ENCODE assay signal across 1 cellular context in genomic region chr15:72685925-72686794, GRCh38.
TF ChIP-seq lines count a peak whose summit lies in the region.

Gene BBS4, plus strand, starts transcription at chr15:72686207. Its CDS starts 21 bp downstream, at chr15:72686228.
A gene with protein sequence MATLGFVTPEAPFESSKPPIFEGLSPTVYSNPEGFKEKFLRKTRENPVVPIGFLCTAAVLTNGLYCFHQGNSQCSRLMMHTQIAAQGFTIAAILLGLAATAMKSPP (minus strand): TSS chr15:72686182. CDS start chr15:72676374, 9,808 bp downstream.

TF ChIP-seq in K562, 482 proteins besides CTCF, POLR2A, EP300 and RAD21 (continued from another document and continues in another):
- peak in 1 of 2 experiments; percentile 0 for TF ChIP-seq AFF1 (IDR thresholded peaks at IDR 0.05; ENCODE audit: low read depth in 1 of 2, partially characterized antibody in 2 of 2)
- TF ChIP-seq NFATC3 (IDR thresholded peaks at IDR 0.05), result no peak
- no peak for TF ChIP-seq NUFIP1 (IDR thresholded peaks at IDR 0.05; ENCODE audit: partially characterized antibody)
- no peak; the same call in 1 of the 2 replicates for TF ChIP-seq HOMEZ (CRISPR knock-in tag; IDR thresholded peaks at IDR 0.05)
- TF ChIP-seq ZNF717 (CRISPR knock-in tag; IDR thresholded peaks at IDR 0.05), result no peak
- TF ChIP-seq HMBOX1 (IDR thresholded peaks at IDR 0.05), result no peak
- TF ChIP-seq MCM2 (IDR thresholded peaks at IDR 0.05; ENCODE audit: low read depth), result no peak
- TF ChIP-seq, protein P1, sequence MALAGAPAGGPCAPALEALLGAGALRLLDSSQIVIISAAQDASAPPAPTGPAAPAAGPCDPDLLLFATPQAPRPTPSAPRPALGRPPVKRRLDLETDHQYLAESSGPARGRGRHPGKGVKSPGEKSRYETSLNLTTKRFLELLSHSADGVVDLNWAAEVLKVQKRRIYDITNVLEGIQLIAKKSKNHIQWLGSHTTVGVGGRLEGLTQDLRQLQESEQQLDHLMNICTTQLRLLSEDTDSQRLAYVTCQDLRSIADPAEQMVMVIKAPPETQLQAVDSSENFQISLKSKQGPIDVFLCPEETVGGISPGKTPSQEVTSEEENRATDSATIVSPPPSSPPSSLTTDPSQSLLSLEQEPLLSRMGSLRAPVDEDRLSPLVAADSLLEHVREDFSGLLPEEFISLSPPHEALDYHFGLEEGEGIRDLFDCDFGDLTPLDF (CRISPR knock-in tag; IDR thresholded peaks at IDR 0.05), result no peak
- no peak for TF ChIP-seq POLR2AphosphoS2 (IDR thresholded peaks at IDR 0.05; ENCODE audit: low read length)
- TF ChIP-seq FIP1L1 (IDR thresholded peaks at IDR 0.05; ENCODE audit: low read depth, low read length, poor library complexity, severe bottlenecking), result no peak
- no peak for TF ChIP-seq CEBPZ (IDR thresholded peaks at IDR 0.05; ENCODE audit: borderline replicate concordance, low read depth, low read length)
- TF ChIP-seq DMBX1 (CRISPR knock-in tag; IDR thresholded peaks at IDR 0.05; ENCODE audit: borderline replicate concordance), result no peak
- TF ChIP-seq ZBTB26 (CRISPR knock-in tag; IDR thresholded peaks at IDR 0.05), result no peak
- TF ChIP-seq MECOM (CRISPR knock-in tag; IDR thresholded peaks at IDR 0.05), result no peak
- TF ChIP-seq, protein P2, sequence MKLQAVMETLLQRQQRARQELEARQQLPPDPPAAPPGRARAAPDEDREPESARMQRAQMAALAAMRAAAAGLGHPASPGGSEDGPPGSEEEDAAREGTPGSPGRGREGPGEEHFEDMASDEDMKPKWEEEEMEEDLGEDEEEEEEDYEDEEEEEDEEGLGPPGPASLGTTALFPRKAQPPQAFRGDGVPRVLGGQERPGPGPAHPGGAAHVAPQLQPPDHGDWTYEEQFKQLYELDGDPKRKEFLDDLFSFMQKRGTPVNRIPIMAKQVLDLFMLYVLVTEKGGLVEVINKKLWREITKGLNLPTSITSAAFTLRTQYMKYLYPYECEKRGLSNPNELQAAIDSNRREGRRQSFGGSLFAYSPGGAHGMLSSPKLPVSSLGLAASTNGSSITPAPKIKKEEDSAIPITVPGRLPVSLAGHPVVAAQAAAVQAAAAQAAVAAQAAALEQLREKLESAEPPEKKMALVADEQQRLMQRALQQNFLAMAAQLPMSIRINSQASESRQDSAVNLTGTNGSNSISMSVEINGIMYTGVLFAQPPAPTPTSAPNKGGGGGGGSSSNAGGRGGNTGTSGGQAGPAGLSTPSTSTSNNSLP (IDR thresholded peaks at IDR 0.05; ENCODE audit: borderline replicate concordance, low read depth, low read length), result no peak
- TF ChIP-seq, protein P3, sequence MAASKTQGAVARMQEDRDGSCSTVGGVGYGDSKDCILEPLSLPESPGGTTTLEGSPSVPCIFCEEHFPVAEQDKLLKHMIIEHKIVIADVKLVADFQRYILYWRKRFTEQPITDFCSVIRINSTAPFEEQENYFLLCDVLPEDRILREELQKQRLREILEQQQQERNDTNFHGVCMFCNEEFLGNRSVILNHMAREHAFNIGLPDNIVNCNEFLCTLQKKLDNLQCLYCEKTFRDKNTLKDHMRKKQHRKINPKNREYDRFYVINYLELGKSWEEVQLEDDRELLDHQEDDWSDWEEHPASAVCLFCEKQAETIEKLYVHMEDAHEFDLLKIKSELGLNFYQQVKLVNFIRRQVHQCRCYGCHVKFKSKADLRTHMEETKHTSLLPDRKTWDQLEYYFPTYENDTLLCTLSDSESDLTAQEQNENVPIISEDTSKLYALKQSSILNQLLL (CRISPR knock-in tag; IDR thresholded peaks at IDR 0.05; ENCODE audit: borderline replicate concordance), result no peak
- TF ChIP-seq ZFP36 (IDR thresholded peaks at IDR 0.05; ENCODE audit: low read depth, low read length, partially characterized antibody), result peak; percentile 14
- TF ChIP-seq, protein P4, sequence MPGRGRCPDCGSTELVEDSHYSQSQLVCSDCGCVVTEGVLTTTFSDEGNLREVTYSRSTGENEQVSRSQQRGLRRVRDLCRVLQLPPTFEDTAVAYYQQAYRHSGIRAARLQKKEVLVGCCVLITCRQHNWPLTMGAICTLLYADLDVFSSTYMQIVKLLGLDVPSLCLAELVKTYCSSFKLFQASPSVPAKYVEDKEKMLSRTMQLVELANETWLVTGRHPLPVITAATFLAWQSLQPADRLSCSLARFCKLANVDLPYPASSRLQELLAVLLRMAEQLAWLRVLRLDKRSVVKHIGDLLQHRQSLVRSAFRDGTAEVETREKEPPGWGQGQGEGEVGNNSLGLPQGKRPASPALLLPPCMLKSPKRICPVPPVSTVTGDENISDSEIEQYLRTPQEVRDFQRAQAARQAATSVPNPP (IDR thresholded peaks at IDR 0.05; ENCODE audit: borderline replicate concordance, insufficient read depth, insufficient read length), result no peak
- no peak for TF ChIP-seq ZNF41 (CRISPR knock-in tag; conservative IDR thresholded peaks at IDR 0.05)
- peak; percentile 52; the same call in 1 of the 2 replicates for TF ChIP-seq MBD2 (IDR thresholded peaks at IDR 0.05; ENCODE audit: borderline replicate concordance, low read depth)
- TF ChIP-seq ZNF23 (CRISPR knock-in tag; IDR thresholded peaks at IDR 0.05), result no peak
- peak; percentile 95 for TF ChIP-seq POLR2G (IDR thresholded peaks at IDR 0.05; ENCODE audit: low read depth, low read length)
- peak; percentile 61; the same call in 1 of the 2 replicates for TF ChIP-seq NCOA1 (IDR thresholded peaks at IDR 0.05; ENCODE audit: low read depth)
- peak; percentile 87 for TF ChIP-seq TBP (optimal IDR thresholded peaks at IDR 0.05; ENCODE audit: low read depth, low read length)
- no peak for TF ChIP-seq HNRNPK (IDR thresholded peaks at IDR 0.05; ENCODE audit: low read depth, low read length, poor library complexity, severe bottlenecking)
- no peak for TF ChIP-seq ZNF609 (CRISPR knock-in tag; IDR thresholded peaks at IDR 0.05; ENCODE audit: borderline replicate concordance)
- peak; percentile 76; the same call in 1 of the 2 replicates for TF ChIP-seq PHF21A (IDR thresholded peaks at IDR 0.05; ENCODE audit: borderline replicate concordance, low read depth)
- TF ChIP-seq ETV6 (IDR thresholded peaks at IDR 0.05; ENCODE audit: borderline replicate concordance in 1 of 2, low read depth in 2 of 2, low read length in 1 of 2), result peak; percentile 90; a peak in 3 of 4 replicates
- no peak for TF ChIP-seq ETV6 (CRISPR knock-in tag; IDR thresholded peaks at IDR 0.05; ENCODE audit: borderline replicate concordance)
- TF ChIP-seq KDM1A (IDR thresholded peaks at IDR 0.05), result no peak
- peak; percentile 94 for TF ChIP-seq SPI1 (IDR thresholded peaks at IDR 0.05; ENCODE audit: borderline replicate concordance, low read depth, low read length)
- TF ChIP-seq ZNF224 (CRISPR knock-in tag; IDR thresholded peaks at IDR 0.05), result no peak
